17 cellular contexts compared by ENCODE assay signal in genomic region chr7:18693826-18694225, GRCh38.
"Had no signal": no experiment of that assay in that cellular context is flagged by ENCODE, and none has a peak within 500 bp of the region (broad histone marks: within the 10 kb centered on the region; RNA-seq: fewer than 3 reads in every experiment).

No MANE protein-coding gene starts in this region.

- H3K36me3 ChIP-seq: brain microvascular endothelial cell, gastroesophageal sphincter, neutrophil, pancreas, upper lobe of right lung had no signal

- H3K27me3 Mint-ChIP-seq: activated CD4-positive, alpha-beta memory T cell treated with anti-CD3 and anti-CD28 coated beads, Interleukin-2, amount 10 ng/mL, durations not matched to agents 7 days and 5 days; activated naive CD8-positive, alpha-beta T cell treated with anti-CD3 and anti-CD28 coated beads, Interleukin-2, amount 10 ng/mL, durations not matched to agents 7 days and 5 days; stimulated activated memory B cell treated with anti-CD40 and anti-IgM and Interleukin-4, amounts not matched to agents 10 μg/mL and 1 μg/mL and 100 μg/mL, for 72 hours had no signal

- DNase-seq: activated CD4-positive, alpha-beta memory T cell treated with anti-CD3 and anti-CD28 coated beads, Interleukin-2, amount 10 ng/mL, durations not matched to agents 7 days and 5 days; activated CD4-positive, alpha-beta T cell treated with anti-CD3 and anti-CD28 coated beads for 48 hours; activated effector memory CD4-positive, alpha-beta T cell treated with Interleukin-2 at 50 U/mL for 16 hours; activated naive CD4-positive, alpha-beta T cell treated with anti-CD3 and anti-CD28 coated beads for 36 hours; activated naive CD8-positive, alpha-beta T cell treated with anti-CD3 and anti-CD28 coated beads, Interleukin-2, amount 10 ng/mL, durations not matched to agents 7 days and 5 days; activated T-cell treated with anti-CD3 and anti-CD28 coated beads, Interleukin-2, amount 50 U/mL, for 72 hours; effector CD8-positive, alpha-beta T cell; left cardiac atrium; pancreas; small intestine; stimulated activated CD4-positive, alpha-beta T cell treated with anti-CD3 and anti-CD28 coated beads, Interleukin-15, amount 100 ng/mL, for 24 hours; upper lobe of right lung had no signal

- H3K27me3 ChIP-seq: brain microvascular endothelial cell, gastroesophageal sphincter, neutrophil, pancreas, upper lobe of right lung had no signal

- H3K36me3 Mint-ChIP-seq: activated naive CD8-positive, alpha-beta T cell treated with anti-CD3 and anti-CD28 coated beads, Interleukin-2, amount 10 ng/mL, durations not matched to agents 7 days and 5 days had no signal

- H3K4me3 ChIP-seq: gastroesophageal sphincter, pancreas, upper lobe of right lung had no signal

- H3K4me1 Mint-ChIP-seq: activated CD4-positive, alpha-beta memory T cell treated with anti-CD3 and anti-CD28 coated beads, Interleukin-2, amount 10 ng/mL, durations not matched to agents 7 days and 5 days; activated naive CD8-positive, alpha-beta T cell treated with anti-CD3 and anti-CD28 coated beads, Interleukin-2, amount 10 ng/mL, durations not matched to agents 7 days and 5 days; stimulated activated memory B cell treated with anti-CD40 and anti-IgM and Interleukin-4, amounts not matched to agents 10 μg/mL and 1 μg/mL and 100 μg/mL, for 72 hours had no signal

- H3K9me3 Mint-ChIP-seq: activated CD4-positive, alpha-beta memory T cell treated with anti-CD3 and anti-CD28 coated beads, Interleukin-2, amount 10 ng/mL, durations not matched to agents 7 days and 5 days; activated naive CD4-positive, alpha-beta T cell treated with anti-CD3 and anti-CD28 coated beads for 36 hours; activated naive CD8-positive, alpha-beta T cell treated with anti-CD3 and anti-CD28 coated beads, Interleukin-2, amount 10 ng/mL, durations not matched to agents 7 days and 5 days; nephron; stimulated activated memory B cell treated with anti-CD40 and anti-IgM and Interleukin-4, amounts not matched to agents 10 μg/mL and 1 μg/mL and 100 μg/mL, for 72 hours had no signal

- H3K27ac Mint-ChIP-seq: activated CD4-positive, alpha-beta memory T cell treated with anti-CD3 and anti-CD28 coated beads, Interleukin-2, amount 10 ng/mL, durations not matched to agents 7 days and 5 days; activated naive CD4-positive, alpha-beta T cell treated with anti-CD3 and anti-CD28 coated beads for 36 hours; activated naive CD8-positive, alpha-beta T cell treated with anti-CD3 and anti-CD28 coated beads, Interleukin-2, amount 10 ng/mL, durations not matched to agents 7 days and 5 days; activated T-cell treated with anti-CD3 and anti-CD28 coated beads, Interleukin-2, amount 50 U/mL, for 72 hours; stimulated activated memory B cell treated with anti-CD40 and anti-IgM and Interleukin-4, amounts not matched to agents 10 μg/mL and 1 μg/mL and 100 μg/mL, for 72 hours had no signal

- H3K4me3 Mint-ChIP-seq: activated CD4-positive, alpha-beta memory T cell treated with anti-CD3 and anti-CD28 coated beads, Interleukin-2, amount 10 ng/mL, durations not matched to agents 7 days and 5 days; activated naive CD4-positive, alpha-beta T cell treated with anti-CD3 and anti-CD28 coated beads for 36 hours; activated naive CD8-positive, alpha-beta T cell treated with anti-CD3 and anti-CD28 coated beads, Interleukin-2, amount 10 ng/mL, durations not matched to agents 7 days and 5 days; activated T-cell treated with anti-CD3 and anti-CD28 coated beads, Interleukin-2, amount 50 U/mL, for 72 hours; nephron; stimulated activated memory B cell treated with anti-CD40 and anti-IgM and Interleukin-4, amounts not matched to agents 10 μg/mL and 1 μg/mL and 100 μg/mL, for 72 hours had no signal

- H3K4me1 ChIP-seq: gastroesophageal sphincter, pancreas, upper lobe of right lung had no signal

- H3K27ac ChIP-seq: brain microvascular endothelial cell, gastroesophageal sphincter, neutrophil, pancreas, upper lobe of right lung had no signal

- H3K9me3 ChIP-seq: gastroesophageal sphincter, neutrophil, pancreas, upper lobe of right lung had no signal
